31 cellular contexts compared by ENCODE assay signal in genomic region chr22:25839755-25840154, GRCh38.
"Had no signal": no experiment of that assay in that cellular context is flagged by ENCODE, and none has a peak within 500 bp of the region (broad histone marks: within the 10 kb centered on the region; RNA-seq: fewer than 3 reads in every experiment).

No MANE protein-coding gene starts in this region.

- DNase-seq: activated CD4-positive, alpha-beta memory T cell treated with anti-CD3 and anti-CD28 coated beads, Interleukin-2, amount 10 ng/mL, durations not matched to agents 7 days and 5 days; activated CD4-positive, alpha-beta T cell treated with anti-CD3 and anti-CD28 coated beads, Interleukin-2, amount 10 ng/mL, durations not matched to agents 24 days and 14 days; activated CD4-positive, CD25-positive, alpha-beta regulatory T cell treated with anti-CD3 and anti-CD28 coated beads, Interleukin-2, amount 50 U/mL, for 72 hours; activated gamma-delta T cell treated with Interleukin-2 at 50 U/mL for 16 hours; activated naive CD4-positive, alpha-beta T cell treated with anti-CD3 and anti-CD28 coated beads, Interleukin-2, amount 50 U/mL, for 16 hours; activated T-cell treated with anti-CD3 and anti-CD28 coated beads, Interleukin-2, amount 50 U/mL, for 4 hours; amniotic stem cell; brain microvascular endothelial cell; central memory CD4-positive, alpha-beta T cell; effector CD4-positive, alpha-beta T cell; foreskin keratinocyte; left cardiac atrium; mammary epithelial cell; midbrain; naive thymus-derived CD4-positive, alpha-beta T cell; ovary; psoas muscle; sigmoid colon; small intestine; stimulated activated CD4-positive, alpha-beta T cell treated with anti-CD3 and anti-CD28 coated beads, Interleukin-4, amount 100 ng/mL, for 24 hours; T1000; trophoblast cell; uterus had no signal

- H3K4me3 Mint-ChIP-seq: activated CD4-positive, alpha-beta memory T cell treated with anti-CD3 and anti-CD28 coated beads, Interleukin-2, amount 10 ng/mL, durations not matched to agents 7 days and 5 days; activated CD4-positive, alpha-beta T cell treated with anti-CD3 and anti-CD28 coated beads, Interleukin-2, amount 10 ng/mL, durations not matched to agents 24 days and 14 days; activated T-cell treated with anti-CD3 and anti-CD28 coated beads, Interleukin-2, amount 50 U/mL, for 4 hours; activated T-helper 17 cell treated with anti-CD3 and anti-CD28 coated beads, Interleukin-2, amount 50 U/mL, for 72 hours; dendritic cell treated with granulocyte-macrophage colony-stimulating factor and Interleukin-4, amounts not matched to agents 40 ng/mL and 50 ng/mL, for 4 days; naive thymus-derived CD4-positive, alpha-beta T cell; stimulated activated effector memory CD8-positive, alpha-beta T cell treated with anti-CD3 and anti-CD28 coated beads, Interleukin-12 subunit alpha, Interleukin-12 subunit beta, amount 100 ng/mL, for 72 hours; stimulated activated naive CD8-positive, alpha-beta T cell treated with anti-CD3 and anti-CD28 coated beads, Interleukin-15, Interleukin-2, amounts not matched to agents 100 ng/mL and 50 ng/mL, for 24 hours; T-helper 1 cell treated with Interleukin-12 subunit alpha and Interleukin-12 subunit beta and Interleukin-4 antibody, amounts not matched to agents 30 μg/mL and 1 μg/mL, for 36 hours had no signal

- H3K9me3 ChIP-seq: esophagus muscularis mucosa, neutrophil, ovary, psoas muscle, sigmoid colon, thoracic aorta, uterus had no signal

- ATAC-seq: activated T-cell treated with anti-CD3 and anti-CD28 coated beads, Interleukin-2, amount 50 U/mL, for 4 hours; activated T-helper 17 cell treated with anti-CD3 and anti-CD28 coated beads, Interleukin-2, amount 50 U/mL, for 72 hours; foreskin keratinocyte; naive thymus-derived CD4-positive, alpha-beta T cell; stimulated activated effector memory CD8-positive, alpha-beta T cell treated with anti-CD3 and anti-CD28 coated beads, Interleukin-12 subunit alpha, Interleukin-12 subunit beta, amount 100 ng/mL, for 72 hours had no signal

- H3K4me3 ChIP-seq: esophagus muscularis mucosa, ovary, psoas muscle, sigmoid colon, thoracic aorta, uterus had no signal

- H3K4me1 Mint-ChIP-seq: activated CD4-positive, alpha-beta memory T cell treated with anti-CD3 and anti-CD28 coated beads, Interleukin-2, amount 10 ng/mL, durations not matched to agents 7 days and 5 days; activated CD4-positive, alpha-beta T cell treated with anti-CD3 and anti-CD28 coated beads, Interleukin-2, amount 10 ng/mL, durations not matched to agents 24 days and 14 days; activated T-helper 17 cell treated with anti-CD3 and anti-CD28 coated beads, Interleukin-2, amount 50 U/mL, for 72 hours; naive thymus-derived CD4-positive, alpha-beta T cell; stimulated activated effector memory CD8-positive, alpha-beta T cell treated with anti-CD3 and anti-CD28 coated beads, Interleukin-12 subunit alpha, Interleukin-12 subunit beta, amount 100 ng/mL, for 72 hours had no signal

- H3K4me1 ChIP-seq: foreskin keratinocyte, sigmoid colon, uterus had no signal

- H3K27me3 ChIP-seq: brain microvascular endothelial cell, foreskin keratinocyte, neutrophil, ovary, sigmoid colon, uterus had no signal

- H3K27ac Mint-ChIP-seq: activated CD4-positive, alpha-beta memory T cell treated with anti-CD3 and anti-CD28 coated beads, Interleukin-2, amount 10 ng/mL, durations not matched to agents 7 days and 5 days; activated CD4-positive, alpha-beta T cell treated with anti-CD3 and anti-CD28 coated beads, Interleukin-2, amount 10 ng/mL, durations not matched to agents 24 days and 14 days; activated T-helper 17 cell treated with anti-CD3 and anti-CD28 coated beads, Interleukin-2, amount 50 U/mL, for 72 hours; dendritic cell treated with granulocyte-macrophage colony-stimulating factor and Interleukin-4, amounts not matched to agents 40 ng/mL and 50 ng/mL, for 4 days; stimulated activated effector memory CD8-positive, alpha-beta T cell treated with anti-CD3 and anti-CD28 coated beads, Interleukin-12 subunit alpha, Interleukin-12 subunit beta, amount 100 ng/mL, for 72 hours; stimulated activated naive CD8-positive, alpha-beta T cell treated with anti-CD3 and anti-CD28 coated beads, Interleukin-15, Interleukin-2, amounts not matched to agents 100 ng/mL and 50 ng/mL, for 24 hours; T-helper 1 cell treated with Interleukin-12 subunit alpha and Interleukin-12 subunit beta and Interleukin-4 antibody, amounts not matched to agents 30 μg/mL and 1 μg/mL, for 36 hours had no signal

- H3K27me3 Mint-ChIP-seq: activated CD4-positive, alpha-beta memory T cell treated with anti-CD3 and anti-CD28 coated beads, Interleukin-2, amount 10 ng/mL, durations not matched to agents 7 days and 5 days; activated CD4-positive, alpha-beta T cell treated with anti-CD3 and anti-CD28 coated beads, Interleukin-2, amount 10 ng/mL, durations not matched to agents 24 days and 14 days; activated T-helper 17 cell treated with anti-CD3 and anti-CD28 coated beads, Interleukin-2, amount 50 U/mL, for 72 hours; stimulated activated naive CD8-positive, alpha-beta T cell treated with anti-CD3 and anti-CD28 coated beads, Interleukin-15, Interleukin-2, amounts not matched to agents 100 ng/mL and 50 ng/mL, for 24 hours had no signal

- H3K36me3 ChIP-seq: brain microvascular endothelial cell, neutrophil, ovary, sigmoid colon, uterus had no signal

- H3K36me3 Mint-ChIP-seq: naive thymus-derived CD4-positive, alpha-beta T cell; stimulated activated effector memory CD8-positive, alpha-beta T cell treated with anti-CD3 and anti-CD28 coated beads, Interleukin-12 subunit alpha, Interleukin-12 subunit beta, amount 100 ng/mL, for 72 hours had no signal

- H3K27ac ChIP-seq: brain microvascular endothelial cell, esophagus muscularis mucosa, foreskin keratinocyte, neutrophil, ovary, psoas muscle, sigmoid colon, thoracic aorta, uterus had no signal

- H3K9me3 Mint-ChIP-seq: activated CD4-positive, alpha-beta memory T cell treated with anti-CD3 and anti-CD28 coated beads, Interleukin-2, amount 10 ng/mL, durations not matched to agents 7 days and 5 days; activated CD4-positive, alpha-beta T cell treated with anti-CD3 and anti-CD28 coated beads, Interleukin-2, amount 10 ng/mL, durations not matched to agents 24 days and 14 days; activated T-cell treated with anti-CD3 and anti-CD28 coated beads, Interleukin-2, amount 50 U/mL, for 4 hours; activated T-helper 17 cell treated with anti-CD3 and anti-CD28 coated beads, Interleukin-2, amount 50 U/mL, for 72 hours; dendritic cell treated with granulocyte-macrophage colony-stimulating factor and Interleukin-4, amounts not matched to agents 40 ng/mL and 50 ng/mL, for 4 days; naive thymus-derived CD4-positive, alpha-beta T cell; stimulated activated effector memory CD8-positive, alpha-beta T cell treated with anti-CD3 and anti-CD28 coated beads, Interleukin-12 subunit alpha, Interleukin-12 subunit beta, amount 100 ng/mL, for 72 hours; stimulated activated naive CD8-positive, alpha-beta T cell treated with anti-CD3 and anti-CD28 coated beads, Interleukin-15, Interleukin-2, amounts not matched to agents 100 ng/mL and 50 ng/mL, for 24 hours; T-helper 1 cell treated with Interleukin-12 subunit alpha and Interleukin-12 subunit beta and Interleukin-4 antibody, amounts not matched to agents 30 μg/mL and 1 μg/mL, for 36 hours had no signal
